Comparison of ENCODE assay signal across 14 cellular contexts in the genomic region with DNA sequence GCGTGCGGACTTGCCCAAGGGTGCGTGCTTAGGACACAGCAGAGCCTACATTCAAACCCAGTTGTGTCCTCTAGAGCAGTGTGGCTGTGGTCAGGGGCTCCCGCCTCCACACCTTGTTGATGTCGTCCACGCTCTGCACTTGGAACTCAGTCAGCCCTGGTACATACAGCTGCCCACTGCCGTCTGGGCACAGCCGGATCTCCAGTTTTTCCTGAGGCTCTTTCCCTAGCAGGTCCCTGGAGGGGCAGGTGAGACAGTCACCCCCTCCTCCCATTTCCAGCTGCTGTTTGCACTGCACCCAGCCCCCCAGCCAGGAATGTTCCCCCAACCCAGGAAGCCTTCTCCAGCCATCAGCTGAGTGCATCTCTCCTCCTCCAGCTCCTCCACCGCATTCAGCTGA.
"Had no signal": no experiment of that assay in that cellular context is flagged by ENCODE, and none has a peak within 500 bp of the region (broad histone marks: within the 10 kb centered on the region; RNA-seq: fewer than 3 reads in every experiment).

No MANE protein-coding gene starts in this region.

- ATAC-seq: activated CD4-positive, alpha-beta T cell treated with anti-CD3 and anti-CD28 coated beads for 36 hours; activated naive CD4-positive, alpha-beta T cell treated with anti-CD3 and anti-CD28 coated beads, Interleukin-2, amount 50 U/mL, for 72 hours; pancreas; right lobe of liver; upper lobe of right lung; WTC11 had no signal

- H3K9me3 ChIP-seq: pancreas, right lobe of liver, upper lobe of right lung had no signal

- H3K4me1 ChIP-seq: pancreas, right lobe of liver had no signal

- DNase-seq: activated CD4-positive, alpha-beta memory T cell treated with anti-CD3 and anti-CD28 coated beads for 36 hours; activated CD4-positive, alpha-beta T cell treated with anti-CD3 and anti-CD28 coated beads for 36 hours; activated gamma-delta T cell treated with Interleukin-2 at 50 U/mL for 16 hours; activated T-cell treated with anti-CD3 and anti-CD28 coated beads for 4 hours; hypothalamus; islet precursor cell; right lobe of liver; small intestine; stimulated activated CD4-positive, alpha-beta T cell treated with anti-CD3 and anti-CD28 coated beads, Interleukin-15, amount 100 ng/mL, for 24 hours; stimulated activated CD4-positive, alpha-beta T cell treated with anti-CD3 and anti-CD28 coated beads, Interleukin-2, amount 100 ng/mL, for 48 hours; upper lobe of right lung had no signal

- H3K4me3 ChIP-seq: pancreas, right lobe of liver, upper lobe of right lung had no signal

- H3K27ac ChIP-seq: pancreas, right lobe of liver, upper lobe of right lung had no signal

- H3K27me3 ChIP-seq: pancreas, right lobe of liver, upper lobe of right lung had no signal
